20 cellular contexts compared by ENCODE assay signal in the genomic region with DNA sequence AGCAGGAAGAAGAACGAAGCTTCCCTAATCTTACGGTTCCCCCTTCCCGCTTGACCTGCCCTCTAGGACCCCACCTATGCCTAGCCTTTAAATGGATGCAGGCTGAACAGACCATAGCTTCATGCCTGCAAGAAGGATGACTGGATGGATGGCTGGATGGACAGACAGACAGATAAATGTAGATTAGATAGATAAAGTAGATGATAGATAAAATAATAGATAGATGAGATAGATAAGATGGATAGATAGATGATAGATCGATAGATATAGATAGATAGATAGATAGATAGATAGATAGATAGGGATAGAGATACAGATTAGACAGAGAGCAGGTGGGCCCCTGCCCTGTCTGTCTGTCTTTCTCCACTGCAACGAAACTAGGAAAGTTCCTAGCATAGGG.
"Had no signal": no experiment of that assay in that cellular context is flagged by ENCODE, and none has a peak within 500 bp of the region (broad histone marks: within the 10 kb centered on the region; RNA-seq: fewer than 3 reads in every experiment).

No MANE protein-coding gene starts in this region.

- H3K9me3 ChIP-seq: spleen, tibial artery, upper lobe of right lung, vagina had no signal

- H3K4me3 Mint-ChIP-seq: natural killer cell, neural crest cell had no signal

- H3K4me3 ChIP-seq: dorsolateral prefrontal cortex, spleen, tibial artery, upper lobe of right lung, vagina had no signal

- DNase-seq: cortex of kidney; dorsolateral prefrontal cortex; effector CD8-positive, alpha-beta T cell; foreskin melanocyte; hypothalamus; islet precursor cell; mammary epithelial cell; natural killer cell; posterior cingulate gyrus; spleen; stimulated activated CD4-positive, alpha-beta T cell treated with anti-CD3 and anti-CD28 coated beads, Interleukin-15, amount 100 ng/mL, for 24 hours; stimulated activated CD4-positive, alpha-beta T cell treated with anti-CD3 and anti-CD28 coated beads, Interleukin-1b, Interleukin-23, amount 100 ng/mL, for 48 hours; stimulated activated CD4-positive, alpha-beta T cell treated with anti-CD3 and anti-CD28 coated beads, Interleukin-4, amount 100 ng/mL, for 24 hours; stimulated activated naive CD4-positive, alpha-beta T cell treated with Interleukin-2 at 50 U/mL for 16 hours; tibial artery; upper lobe of right lung had no signal

- H3K4me1 ChIP-seq: spleen, tibial artery, upper lobe of right lung, vagina had no signal

- H3K27ac ChIP-seq: spleen, tibial artery, upper lobe of right lung, vagina had no signal

- H3K4me1 Mint-ChIP-seq: natural killer cell, neural crest cell had no signal

- ATAC-seq: left lobe of liver, natural killer cell, sciatic nerve, upper lobe of right lung had no signal

- H3K27me3 ChIP-seq: dorsolateral prefrontal cortex, spleen, tibial artery, upper lobe of right lung, vagina had no signal

- H3K9me3 Mint-ChIP-seq: natural killer cell, neural crest cell had no signal

- H3K27ac Mint-ChIP-seq: natural killer cell had no signal
